ENCODE assay signal across 23 cellular contexts in genomic region chr19:56995298-56995697, GRCh38.
"Had no signal": no experiment of that assay in that cellular context is flagged by ENCODE, and none has a peak within 500 bp of the region (broad histone marks: within the 10 kb centered on the region; RNA-seq: fewer than 3 reads in every experiment).

No MANE protein-coding gene starts in this region.

- H3K4me1 ChIP-seq: ascending aorta, body of pancreas, Peyer's patch, SJSA1 had no signal

- H3K36me3 ChIP-seq: ascending aorta, Peyer's patch, SJSA1 had no signal

- DNase-seq: activated CD4-positive, alpha-beta T cell treated with anti-CD3 and anti-CD28 coated beads for 4 hours; activated CD8-positive, alpha-beta memory T cell treated with anti-CD3 and anti-CD28 coated beads, Interleukin-2, amount 50 U/mL, for 48 hours; activated CD8-positive, alpha-beta T cell treated with anti-CD3 and anti-CD28 coated beads for 36 hours; activated effector memory CD4-positive, alpha-beta T cell treated with Interleukin-2 at 50 U/mL for 16 hours; activated naive CD4-positive, alpha-beta T cell; activated T-cell treated with anti-CD3 and anti-CD28 coated beads, Interleukin-2, amount 50 U/mL, for 24 hours; amniotic stem cell; body of pancreas; central memory CD4-positive, alpha-beta T cell; Kasumi-1; KBM-7; NCI-H1048; NCI-H146; NCI-H187 treated with DMSO at 0.1 percent for 48 hours; NCI-H446 treated with DMSO at 0.1 percent for 48 hours; NCI-H526; NK-92 treated with Interleukin-12 subunit alpha and Interleukin-12 subunit beta, amount 100 ng/mL, for 24 hours; Peyer's patch; SHP77 had no signal

- H3K27me3 ChIP-seq: ascending aorta, body of pancreas, Peyer's patch, SJSA1 had no signal

- H3K4me3 ChIP-seq: ascending aorta, body of pancreas, Peyer's patch, SJSA1 had no signal

- ATAC-seq: activated CD4-positive, CD25-positive, alpha-beta regulatory T cell treated with anti-CD3 and anti-CD28 coated beads, Interleukin-2, amount 50 U/mL, for 24 hours; activated CD8-positive, alpha-beta T cell treated with anti-CD3 and anti-CD28 coated beads for 36 hours; body of pancreas had no signal

- H3K27ac ChIP-seq: ascending aorta, body of pancreas, Peyer's patch, RWPE1, SJSA1 had no signal

- H3K9me3 ChIP-seq: Peyer's patch had no signal
